Comparison of ENCODE assay signal across 27 cellular contexts in genomic region chr3:47907784-47908183, GRCh38.
"Had no signal": no experiment of that assay in that cellular context is flagged by ENCODE, and none has a peak within 500 bp of the region (broad histone marks: within the 10 kb centered on the region; RNA-seq: fewer than 3 reads in every experiment).

No MANE protein-coding gene starts in this region.

- H3K4me3 Mint-ChIP-seq: activated CD4-positive, alpha-beta memory T cell treated with anti-CD3 and anti-CD28 coated beads for 36 hours; activated CD4-positive, alpha-beta T cell treated with anti-CD3 and anti-CD28 coated beads for 36 hours; activated CD4-positive, alpha-beta T cell treated with anti-CD3 and anti-CD28 coated beads, Interleukin-2, amount 10 ng/mL, durations not matched to agents 24 days and 14 days; activated CD8-positive, alpha-beta memory T cell treated with anti-CD3 and anti-CD28 coated beads, Interleukin-2, amount 10 ng/mL, durations not matched to agents 7 days and 5 days; activated CD8-positive, alpha-beta T cell treated with anti-CD3 and anti-CD28 coated beads, Interleukin-2, amount 10 ng/mL, durations not matched to agents 7 days and 5 days; activated naive CD4-positive, alpha-beta T cell treated with anti-CD3 and anti-CD28 coated beads, Interleukin-2, amount 10 ng/mL, durations not matched to agents 7 days and 5 days; activated naive CD8-positive, alpha-beta T cell treated with anti-CD3 and anti-CD28 coated beads, Interleukin-2, amount 10 ng/mL, durations not matched to agents 7 days and 5 days; activated T-cell treated with anti-CD3 and anti-CD28 coated beads, Interleukin-2, amount 50 U/mL, for 72 hours; brain had no signal

- H3K27ac Mint-ChIP-seq: activated CD4-positive, alpha-beta memory T cell treated with anti-CD3 and anti-CD28 coated beads for 36 hours; activated CD4-positive, alpha-beta T cell treated with anti-CD3 and anti-CD28 coated beads for 36 hours; activated CD4-positive, alpha-beta T cell treated with anti-CD3 and anti-CD28 coated beads, Interleukin-2, amount 10 ng/mL, durations not matched to agents 24 days and 14 days; activated CD8-positive, alpha-beta memory T cell treated with anti-CD3 and anti-CD28 coated beads, Interleukin-2, amount 10 ng/mL, durations not matched to agents 7 days and 5 days; activated CD8-positive, alpha-beta T cell treated with anti-CD3 and anti-CD28 coated beads, Interleukin-2, amount 10 ng/mL, durations not matched to agents 7 days and 5 days; activated naive CD4-positive, alpha-beta T cell treated with anti-CD3 and anti-CD28 coated beads, Interleukin-2, amount 10 ng/mL, durations not matched to agents 7 days and 5 days; activated naive CD4-positive, alpha-beta T cell treated with anti-CD3 and anti-CD28 coated beads, Interleukin-2, amount 50 U/mL, for 72 hours; activated naive CD8-positive, alpha-beta T cell treated with anti-CD3 and anti-CD28 coated beads, Interleukin-2, amount 10 ng/mL, durations not matched to agents 7 days and 5 days; activated T-cell treated with anti-CD3 and anti-CD28 coated beads, Interleukin-2, amount 50 U/mL, for 72 hours had no signal

- H3K27me3 ChIP-seq: ascending aorta, colonic mucosa, gastrocnemius medialis, heart left ventricle, hepatocyte had no signal

- H3K4me1 ChIP-seq: colonic mucosa had no signal

- H3K9me3 Mint-ChIP-seq: activated CD4-positive, alpha-beta memory T cell treated with anti-CD3 and anti-CD28 coated beads for 36 hours; activated CD4-positive, alpha-beta T cell treated with anti-CD3 and anti-CD28 coated beads, Interleukin-2, amount 10 ng/mL, durations not matched to agents 24 days and 14 days; activated naive CD4-positive, alpha-beta T cell treated with anti-CD3 and anti-CD28 coated beads, Interleukin-2, amount 10 ng/mL, durations not matched to agents 7 days and 5 days; activated naive CD4-positive, alpha-beta T cell treated with anti-CD3 and anti-CD28 coated beads, Interleukin-2, amount 50 U/mL, for 72 hours; activated naive CD8-positive, alpha-beta T cell treated with anti-CD3 and anti-CD28 coated beads, Interleukin-2, amount 10 ng/mL, durations not matched to agents 7 days and 5 days; activated T-cell treated with anti-CD3 and anti-CD28 coated beads, Interleukin-2, amount 50 U/mL, for 72 hours had no signal

- H2AFZ ChIP-seq: hepatocyte had no signal

- H3K9me3 ChIP-seq: ascending aorta, colonic mucosa, gastrocnemius medialis, heart left ventricle had no signal

- H3K4me2 ChIP-seq: hepatocyte had no signal

- H3K4me3 ChIP-seq: ascending aorta, colonic mucosa, gastrocnemius medialis, heart left ventricle, hepatocyte had no signal

- H3K27ac ChIP-seq: ascending aorta, colonic mucosa, epithelial cell of prostate, gastrocnemius medialis, heart left ventricle, hepatocyte had no signal

- ATAC-seq: activated CD4-positive, alpha-beta T cell treated with anti-CD3 and anti-CD28 coated beads for 36 hours; activated CD8-positive, alpha-beta memory T cell treated with anti-CD3 and anti-CD28 coated beads, Interleukin-2, amount 10 ng/mL, durations not matched to agents 7 days and 5 days; activated CD8-positive, alpha-beta T cell treated with anti-CD3 and anti-CD28 coated beads, Interleukin-2, amount 10 ng/mL, durations not matched to agents 7 days and 5 days; activated naive CD4-positive, alpha-beta T cell treated with anti-CD3 and anti-CD28 coated beads, Interleukin-2, amount 50 U/mL, for 72 hours; activated T-cell treated with anti-CD3 and anti-CD28 coated beads, Interleukin-2, amount 50 U/mL, for 72 hours; gastrocnemius medialis; heart left ventricle had no signal

- DNase-seq: activated CD4-positive, alpha-beta memory T cell treated with anti-CD3 and anti-CD28 coated beads for 36 hours; activated CD4-positive, alpha-beta T cell treated with anti-CD3 and anti-CD28 coated beads for 36 hours; activated CD4-positive, alpha-beta T cell treated with anti-CD3 and anti-CD28 coated beads, Interleukin-2, amount 10 ng/mL, durations not matched to agents 24 days and 14 days; activated CD4-positive, CD25-positive, alpha-beta regulatory T cell; activated CD4-positive, CD25-positive, alpha-beta regulatory T cell treated with anti-CD3 and anti-CD28 coated beads, Interleukin-2, amount 50 U/mL, for 72 hours; activated CD8-positive, alpha-beta memory T cell treated with anti-CD3 and anti-CD28 coated beads, Interleukin-2, amount 10 ng/mL, durations not matched to agents 7 days and 5 days; activated CD8-positive, alpha-beta memory T cell treated with anti-CD3 and anti-CD28 coated beads, Interleukin-2, amount 50 U/mL, for 4 hours; activated CD8-positive, alpha-beta T cell treated with anti-CD3 and anti-CD28 coated beads, Interleukin-2, amount 10 ng/mL, durations not matched to agents 7 days and 5 days; activated gamma-delta T cell; activated naive CD4-positive, alpha-beta T cell; activated naive CD4-positive, alpha-beta T cell treated with anti-CD3 and anti-CD28 coated beads, Interleukin-2, amount 10 ng/mL, durations not matched to agents 7 days and 5 days; activated naive CD8-positive, alpha-beta T cell treated with anti-CD3 and anti-CD28 coated beads, Interleukin-2, amount 10 ng/mL, durations not matched to agents 7 days and 5 days; activated T-cell treated with anti-CD3 and anti-CD28 coated beads, Interleukin-2, amount 50 U/mL, for 1 hour; activated T-cell treated with anti-CD3 and anti-CD28 coated beads, Interleukin-2, amount 50 U/mL, for 72 hours; caudate nucleus; colonic mucosa; effector CD8-positive, alpha-beta T cell; foreskin fibroblast; gastrocnemius medialis; glutamatergic neuron; heart left ventricle; T-helper 2 cell had no signal

- H3K36me3 ChIP-seq: colonic mucosa had no signal

- H3K27me3 Mint-ChIP-seq: activated CD4-positive, alpha-beta memory T cell treated with anti-CD3 and anti-CD28 coated beads for 36 hours; activated CD4-positive, alpha-beta T cell treated with anti-CD3 and anti-CD28 coated beads for 36 hours; activated CD4-positive, alpha-beta T cell treated with anti-CD3 and anti-CD28 coated beads, Interleukin-2, amount 10 ng/mL, durations not matched to agents 24 days and 14 days; activated CD8-positive, alpha-beta memory T cell treated with anti-CD3 and anti-CD28 coated beads, Interleukin-2, amount 10 ng/mL, durations not matched to agents 7 days and 5 days; activated naive CD4-positive, alpha-beta T cell treated with anti-CD3 and anti-CD28 coated beads, Interleukin-2, amount 10 ng/mL, durations not matched to agents 7 days and 5 days; activated naive CD8-positive, alpha-beta T cell treated with anti-CD3 and anti-CD28 coated beads, Interleukin-2, amount 10 ng/mL, durations not matched to agents 7 days and 5 days had no signal
